ENCODE assay signal across 20 cellular contexts in the genomic region with DNA sequence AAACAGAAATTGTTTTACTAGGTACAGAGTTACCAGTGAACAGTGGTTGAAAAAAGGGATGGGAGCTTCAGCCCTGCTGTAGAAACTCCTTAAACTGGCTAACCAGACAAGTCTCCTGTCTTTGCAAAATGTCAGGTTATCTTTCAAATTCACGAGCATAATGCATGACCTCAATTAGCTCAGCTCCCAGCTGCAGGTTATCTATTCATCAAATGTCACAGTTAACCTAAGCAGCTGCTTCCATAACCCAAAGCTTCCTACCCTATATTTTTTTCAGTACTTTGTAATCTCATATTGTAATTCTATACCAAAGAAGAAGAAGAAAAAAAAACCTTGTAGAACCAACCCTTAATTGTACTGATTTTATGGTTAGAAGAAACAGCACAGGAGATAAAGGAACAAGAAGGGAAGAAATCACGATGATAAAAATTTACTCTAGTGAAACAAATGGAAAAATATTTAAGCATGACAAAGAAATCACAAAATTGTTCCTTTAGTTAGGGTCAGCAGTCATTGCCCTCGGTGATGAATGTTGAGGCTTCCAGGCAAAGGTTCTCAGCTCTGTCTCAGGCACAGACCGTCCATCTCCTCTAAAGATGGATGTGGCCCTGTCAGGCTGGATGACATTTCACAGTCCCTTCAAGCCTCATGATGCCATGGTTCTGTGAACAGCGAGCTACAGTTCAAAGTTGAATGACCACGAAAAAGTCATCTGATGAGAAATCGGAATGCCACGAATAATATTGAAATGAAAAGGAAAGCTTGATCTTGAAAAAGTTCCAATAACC.
DNase-seq lines count a peak whose midpoint lies in the region; ATAC-seq, FAIRE-seq and TF ChIP-seq lines count a peak whose summit lies in the region.
"Had no signal": no experiment of that assay in that cellular context is flagged by ENCODE, and none has a peak within 500 bp of the region (broad histone marks: within the 10 kb centered on the region; RNA-seq: fewer than 3 reads in every experiment).

No MANE protein-coding gene starts in this region.

- H3F3A ChIP-seq in SK-N-SH (replicated peaks; ENCODE audit: insufficient read depth) = no peaks in the 10 kb centered on the region

- TF ChIP-seq EP300 in SK-N-SH (IDR thresholded peaks at IDR 0.05; ENCODE audit: borderline replicate concordance in 1 of 2, low read depth in 1 of 2, low read length in 1 of 2) = peak in 1 of 2 experiments; percentile 95; a peak in 2 of 4 replicates

- TF ChIP-seq CTCF in SK-N-SH (IDR thresholded peaks at IDR 0.05) = no peak
- no peak for TF ChIP-seq CTCF in mucosa of descending colon (IDR thresholded peaks at IDR 0.05)

- no peak overlapping the region for H2AFZ ChIP-seq in SK-N-SH (ENCODE audit: low read depth)

- peak; percentile 22 for TF ChIP-seq RAD21 in SK-N-SH (IDR thresholded peaks at IDR 0.05; ENCODE audit: low read length)

- H3K4me1 ChIP-seq in SK-N-SH (ENCODE audit: control insufficient read depth in 1 of 2, insufficient read depth in 2 of 2, low read depth in 1 of 2, low read length in 1 of 2) (peaks cover 0 to 29% of the 10 kb centered on the region in 2 experiments; a peak in 2 of 4 replicates), mucosa of descending colon (ENCODE audit: low read depth) (no peaks in the 10 kb centered on the region), small intestine (ENCODE audit: control insufficient read depth in 2 of 2, insufficient read depth in 1 of 2, low read depth in 1 of 2, low read length in 1 of 2) (no peaks in the 10 kb centered on the region)

- no peak for FAIRE-seq in small intestine (lab: Jason Lieb, UNC)
- FAIRE-seq: RCC 7860 had no signal

- CTCF ChIA-PET in SK-N-SH (lab: Yijun Ruan, JAX) = interaction anchor here (1.2 to 2.8 kb wide), 4 partner anchors 13 to 39 kb away, joined by 4 to 15 read pairs (median 7); no protein-coding TSS in a partner anchor

- H3K27me3 ChIP-seq in SK-N-SH (ENCODE audit: insufficient read depth) (no peaks in the 10 kb centered on the region), small intestine (ENCODE audit: control insufficient read depth in 2 of 2, insufficient read depth in 2 of 2, low read length in 2 of 2) (no peaks in the 10 kb centered on the region)

- H3K79me2 ChIP-seq in SK-N-SH (ENCODE audit: insufficient read depth) = no peaks in the 10 kb centered on the region

- H3K4me3 ChIP-seq in SK-N-SH (ENCODE audit: low read depth in 2 of 2, low read length in 1 of 2) (no peak overlapping the region), mucosa of descending colon (no peak overlapping the region), small intestine (ENCODE audit: low read depth in 1 of 2, low read length in 2 of 2) (no peak overlapping the region)

- H3K9me3 ChIP-seq in SK-N-SH = no peaks in the 10 kb centered on the region
- no peaks in the 10 kb centered on the region for H3K9me3 ChIP-seq in mucosa of descending colon
- H3K9me3 ChIP-seq in small intestine (ENCODE audit: control insufficient read depth, low read depth) = no peaks in the 10 kb centered on the region

- WGBS in SK-N-SH (ENCODE audit: low lambda C conversion rate) = 23% methylated on average over 8 of the region's 8 CpGs
- 58 to 68% (median 66%) methylated on average over 8 of the region's 8 CpGs for WGBS in small intestine, 3 donors

- peaks cover 0 to 3% of the 10 kb centered on the region in 2 experiments for H3K36me3 ChIP-seq in SK-N-SH (replicated peaks in 1 of 2; ENCODE audit: control insufficient read depth in 1 of 2, insufficient read depth in 2 of 2, low read length in 1 of 2)
- no peaks in the 10 kb centered on the region for H3K36me3 ChIP-seq in mucosa of descending colon (ENCODE audit: low read depth)
- H3K36me3 ChIP-seq in small intestine (ENCODE audit: control insufficient read depth in 2 of 2, insufficient read depth in 2 of 2, low read length in 2 of 2) = no peaks in the 10 kb centered on the region

- ATAC-seq in mucosa of descending colon (no peak), GM19328 (IDR thresholded peaks at IDR 0.05; ENCODE audit: unreplicated experiment) (no peak)
- ATAC-seq: T-cell had no signal

- intact Hi-C loops in mucosa of descending colon (cut with DNase I, micrococcal nuclease) = no loop called here

- H3K27ac ChIP-seq in SK-N-SH (ENCODE audit: low read depth in 2 of 2, low read length in 1 of 2) (peak overlapping the region; percentile 14 to 100; a peak in 3 of 4 replicates), small intestine (ENCODE audit: low read depth in 1 of 2, low read length in 1 of 2) (no peak overlapping the region)

- no peaks in the 10 kb centered on the region for H3K9me2 ChIP-seq in SK-N-SH

- no peak overlapping the region for H3K4me2 ChIP-seq in SK-N-SH

- no peak overlapping the region for H3K9ac ChIP-seq in SK-N-SH

- no peaks in the 10 kb centered on the region for H4K20me1 ChIP-seq in SK-N-SH (ENCODE audit: insufficient read depth)

- POLR2A ChIA-PET in SK-N-SH (lab: Yijun Ruan, JAX) = interaction anchor here (1.1 to 2.5 kb wide), 7 partner anchors 9 to 238 kb away, joined by 3 to 19 read pairs (median 5); no protein-coding TSS in a partner anchor

- DNase-seq in COR-L47 (lab: John Stamatoyannopoulos, UW) (peak; percentile 26), NCI-H1436 (lab: John Stamatoyannopoulos, UW) (peak; percentile 32), NCI-H2171 treated with DMSO at 0.1 percent for 48 hours (lab: John Stamatoyannopoulos, UW) (peak; percentile 90), SK-N-SH (peak; percentile 29), NK-92 (lab: John Stamatoyannopoulos, UW; ENCODE audit: unreplicated experiment) (no peak), mucosa of descending colon (no peak), small intestine (no peak)
- DNase-seq: ACHN; CD4-positive, alpha-beta T cell; DND-41; GDM1; KG1; NCI-H1092 treated with DMSO at 0.1 percent for 48 hours; NCI-H226; NCI-H526 treated with DMSO at 0.1 percent for 48 hours; SIG-M5; T-cell; T1000 had no signal

TF ChIP-seq in SK-N-SH, 30 proteins besides CTCF, POLR2A, EP300 and RAD21:
- no peak for TF ChIP-seq TAF1 (IDR thresholded peaks at IDR 0.05; ENCODE audit: borderline replicate concordance, low read depth, low read length)
- TF ChIP-seq GATA2 (CRISPR knock-in tag; IDR thresholded peaks at IDR 0.05) = peak; percentile 80
- 0 out of 2 replicates have a peak, but pooled peaks have one; percentile 61 for TF ChIP-seq FOXJ3 (CRISPR knock-in tag; IDR thresholded peaks at IDR 0.05)
- TF ChIP-seq TEAD4 (IDR thresholded peaks at IDR 0.05; ENCODE audit: borderline replicate concordance, insufficient read depth) = no peak
- peak; percentile 73; the same call in 1 of the 2 replicates for TF ChIP-seq RCOR1 (IDR thresholded peaks at IDR 0.05; ENCODE audit: low read length)
- TF ChIP-seq CHD2 (IDR thresholded peaks at IDR 0.05; ENCODE audit: low read length, partially characterized antibody) = peak; percentile 54
- TF ChIP-seq JUND (IDR thresholded peaks at IDR 0.05) = no peak
- TF ChIP-seq RXRA (IDR thresholded peaks at IDR 0.05; ENCODE audit: borderline replicate concordance, low read depth) = no peak
- TF ChIP-seq EZH2phosphoT487 (IDR thresholded peaks at IDR 0.05; ENCODE audit: borderline replicate concordance, low read depth) = no peak
- no peak for TF ChIP-seq FOXM1 (IDR thresholded peaks at IDR 0.05; ENCODE audit: low read depth)

Comparison
In these comparisons a context has a peak if more than half of its experiments do, and no peak if none do; other contexts are left out.
1. DNase-seq: peak in COR-L47 (single experiment), NCI-H1436 (single experiment), NCI-H2171 treated with DMSO at 0.1 percent for 48 hours (single experiment) and SK-N-SH (single experiment); none in NK-92 (single experiment), mucosa of descending colon (0 of 3) and small intestine (single experiment).
2. H3K27ac ChIP-seq: peak in SK-N-SH (2 of 2); none in small intestine (0 of 2).